22 cellular contexts compared by ENCODE assay signal in the genomic region with DNA sequence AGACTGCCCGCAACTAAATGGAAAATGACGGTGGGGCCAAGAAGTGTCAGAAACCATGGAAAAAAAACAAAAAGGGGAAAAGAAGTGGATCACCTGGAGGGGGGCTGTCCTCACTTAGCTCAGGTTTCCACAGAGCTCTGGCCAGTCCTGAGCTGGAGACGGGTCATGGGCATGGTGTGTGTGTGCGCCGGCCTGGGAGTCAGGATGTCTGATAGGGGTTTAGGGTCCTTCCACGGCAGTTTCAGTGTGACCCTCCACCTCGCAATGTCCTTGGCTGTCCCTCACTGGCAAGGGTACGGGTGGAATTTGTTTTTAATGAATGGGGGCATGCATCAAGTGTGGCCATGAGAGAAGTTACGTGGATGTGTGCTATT.
DNase-seq lines count a peak whose midpoint lies in the region; ATAC-seq and TF ChIP-seq lines count a peak whose summit lies in the region.
"Had no signal": no experiment of that assay in that cellular context is flagged by ENCODE, and none has a peak within 500 bp of the region (broad histone marks: within the 10 kb centered on the region; RNA-seq: fewer than 3 reads in every experiment).

No MANE protein-coding gene starts in this region.

- H3K27ac Mint-ChIP-seq in glutamatergic neuron (ENCODE audit: unreplicated experiment) (peak overlapping the region; percentile 39), progenitor cell of endocrine pancreas (peak overlapping the region; percentile 24)
- H3K27ac Mint-ChIP-seq: CD8-positive, alpha-beta T cell had no signal

- H3K36me3 ChIP-seq in left ventricle myocardium inferior (no peaks in the 10 kb centered on the region), transverse colon (no peaks in the 10 kb centered on the region)
- H3K36me3 ChIP-seq: HAP-1 had no signal

- in situ Hi-C loops in transverse colon (cut with MboI; ENCODE audit: low pct_ligation_motif_present in 1 of 4, low pct_unique_long_range_greater_than_20kb in 1 of 4, low sequenced_read_pairs in 3 of 4) (no loop called here), ACHN (cut with HindIII; ENCODE audit: low pct_ligation_motif_present, low pct_unique_long_range_greater_than_20kb, low sequenced_read_pairs) (no loop called here)

- no peak for TF ChIP-seq POLR2A in transverse colon (IDR thresholded peaks at IDR 0.05)

- ATAC-seq in Right ventricle myocardium inferior (no peak), GM18861 (IDR thresholded peaks at IDR 0.05; ENCODE audit: unreplicated experiment) (no peak), GM21723 (IDR thresholded peaks at IDR 0.05; ENCODE audit: unreplicated experiment) (no peak)
- ATAC-seq: CD8-positive, alpha-beta T cell; K562; PC-3 had no signal

- H3K4me1 ChIP-seq in left ventricle myocardium inferior: peaks cover 11% of the 10 kb centered on the region
- H3K4me1 ChIP-seq in transverse colon: peaks cover 0 to 7% (median 0%) of the 10 kb centered on the region in 4 donors
- H3K4me1 ChIP-seq: HAP-1 had no signal

- TF ChIP-seq CTCF in left ventricle myocardium inferior (IDR thresholded peaks at IDR 0.05; ENCODE audit: borderline replicate concordance) (no peak), glutamatergic neuron (IDR thresholded peaks at IDR 0.05; ENCODE audit: partially characterized antibody, unreplicated experiment) (no peak), progenitor cell of endocrine pancreas (IDR thresholded peaks at IDR 0.05; ENCODE audit: unreplicated experiment) (no peak), transverse colon (IDR thresholded peaks at IDR 0.05) (no peak)

- intact Hi-C loops in left ventricle myocardium inferior (cut with micrococcal nuclease): no loop called here
- intact Hi-C loops in Right ventricle myocardium inferior (cut with DNase I): no loop called here
- intact Hi-C loops in transverse colon (cut with DNase I; ENCODE audit: low total_unique reads): no loop called here

- 88 to 90% methylated on average over 7 to 9 of the region's 9 CpGs for WGBS in transverse colon (ENCODE audit: low coverage in 1 of 2), 2 donors

- H3K4me3 ChIP-seq in left ventricle myocardium inferior (no peak overlapping the region), transverse colon (no peak overlapping the region)
- H3K4me3 ChIP-seq: HAP-1, K562 had no signal

- H3K9me3 Mint-ChIP-seq in glutamatergic neuron (ENCODE audit: unreplicated experiment) (peaks cover 17% of the 10 kb centered on the region), progenitor cell of endocrine pancreas (ENCODE audit: low read depth) (peaks cover 4% of the 10 kb centered on the region)
- H3K9me3 Mint-ChIP-seq: CD8-positive, alpha-beta T cell had no signal

- H3K27me3 Mint-ChIP-seq in glutamatergic neuron (ENCODE audit: unreplicated experiment) (peaks cover 13% of the 10 kb centered on the region), progenitor cell of endocrine pancreas (peaks cover 3% of the 10 kb centered on the region)

- H3K9me3 ChIP-seq in left ventricle myocardium inferior (replicated peaks) (no peaks in the 10 kb centered on the region), transverse colon (no peaks in the 10 kb centered on the region)
- H3K9me3 ChIP-seq: HAP-1 had no signal

- no peak for TF ChIP-seq EP300 in transverse colon (IDR thresholded peaks at IDR 0.05; ENCODE audit: low read depth)

- H3K4me3 Mint-ChIP-seq in glutamatergic neuron (ENCODE audit: unreplicated experiment): no peak overlapping the region
- H3K4me3 Mint-ChIP-seq in progenitor cell of endocrine pancreas (ENCODE audit: low read depth): no peak overlapping the region
- H3K4me3 Mint-ChIP-seq: CD8-positive, alpha-beta T cell had no signal

- H3K27ac ChIP-seq in left ventricle myocardium inferior (replicated peaks): peak overlapping the region; percentile 67
- H3K27ac ChIP-seq in transverse colon: peak overlapping the region in 3 of 4 donors; percentile 58 to 72 (median 61)

- H3K36me3 Mint-ChIP-seq in glutamatergic neuron (ENCODE audit: unreplicated experiment): no peaks in the 10 kb centered on the region
- H3K36me3 Mint-ChIP-seq in progenitor cell of endocrine pancreas (ENCODE audit: insufficient read depth): no peaks in the 10 kb centered on the region
- H3K36me3 Mint-ChIP-seq: CD8-positive, alpha-beta T cell had no signal

- DNase-seq in left ventricle myocardium inferior: no peak
- no peak for DNase-seq in Right ventricle myocardium inferior (ENCODE audit: missing footprints)
- DNase-seq in glutamatergic neuron: no peak
- DNase-seq in progenitor cell of endocrine pancreas (ENCODE audit: low spot score, unreplicated experiment): no peak
- no peak for DNase-seq in transverse colon
- no peak for DNase-seq in ACHN
- DNase-seq: 8988T; AML-193; C1 segment of cervical spinal cord; Calu3; CD8-positive, alpha-beta T cell; MM.1S; NCI-H1048; NCI-H1417 treated with DMSO at 0.1 percent for 48 hours; NCI-H446; NCI-H526 treated with DMSO at 0.1 percent for 48 hours; PC-3; SIG-M5 had no signal

- H3K4me1 Mint-ChIP-seq in glutamatergic neuron (ENCODE audit: low read depth, unreplicated experiment): peaks cover 46% of the 10 kb centered on the region
- H3K4me1 Mint-ChIP-seq in progenitor cell of endocrine pancreas (ENCODE audit: low read depth): peaks cover 24% of the 10 kb centered on the region

- H3K27me3 ChIP-seq in left ventricle myocardium inferior (ENCODE audit: low read depth) (no peaks in the 10 kb centered on the region), transverse colon (no peaks in the 10 kb centered on the region)
